31 cellular contexts compared by ENCODE assay signal in the genomic region with DNA sequence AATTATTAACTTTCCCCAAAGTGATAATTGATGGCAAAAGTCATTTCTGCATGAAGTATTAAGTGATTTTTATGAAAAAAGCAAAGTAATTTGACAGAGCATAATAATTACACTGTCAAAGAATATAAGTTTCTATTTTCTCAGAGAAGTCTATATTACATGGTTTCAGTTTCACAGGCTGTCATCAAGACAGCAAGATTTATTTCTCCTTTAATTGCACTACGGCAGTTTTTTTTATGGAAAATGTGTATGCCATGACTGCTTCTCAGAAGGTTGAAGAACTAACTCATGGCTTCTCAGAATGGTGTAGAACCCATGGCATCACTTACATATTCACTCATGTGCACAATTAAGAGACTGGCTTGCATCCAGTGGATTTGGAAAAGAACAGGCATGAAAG.
"Had no signal": no experiment of that assay in that cellular context is flagged by ENCODE, and none has a peak within 500 bp of the region (broad histone marks: within the 10 kb centered on the region; RNA-seq: fewer than 3 reads in every experiment).

No MANE protein-coding gene starts in this region.

- H3K4me3 ChIP-seq: adrenal gland, body of pancreas, breast epithelium had no signal

- H3K4me1 ChIP-seq: adrenal gland, body of pancreas, breast epithelium had no signal

- ATAC-seq: activated CD8-positive, alpha-beta T cell treated with anti-CD3 and anti-CD28 coated beads for 36 hours; activated naive CD4-positive, alpha-beta T cell treated with anti-CD3 and anti-CD28 coated beads, Interleukin-2, amount 50 U/mL, for 72 hours; activated T-cell treated with anti-CD3 and anti-CD28 coated beads, Interleukin-2, amount 50 U/mL, for 4 hours; activated T-cell treated with anti-CD3 and anti-CD28 coated beads, Interleukin-2, amount 50 U/mL, for 72 hours; activated T-helper 17 cell treated with anti-CD3 and anti-CD28 coated beads, Interleukin-2, amount 50 U/mL, for 72 hours; body of pancreas had no signal

- DNase-seq: activated B cell treated with CpG ODN at 0.5 μM for 24 hours; activated CD4-positive, alpha-beta memory T cell treated with anti-CD3 and anti-CD28 coated beads for 36 hours; activated CD4-positive, alpha-beta T cell treated with anti-CD3 and anti-CD28 coated beads for 4 hours; activated CD4-positive, alpha-beta T cell treated with anti-CD3 and anti-CD28 coated beads, Interleukin-2, amount 10 ng/mL, durations not matched to agents 24 days and 14 days; activated CD4-positive, alpha-beta T cell treated with anti-CD3 and anti-CD28 coated beads, Interleukin-2, amount 50 U/mL, for 1 hour; activated CD4-positive, alpha-beta T cell treated with anti-CD3 and anti-CD28 coated beads, Interleukin-2, amount 50 U/mL, for 4 hours; activated CD4-positive, CD25-positive, alpha-beta regulatory T cell treated with anti-CD3 and anti-CD28 coated beads, Interleukin-2, amount 50 U/mL, for 72 hours; activated CD8-positive, alpha-beta memory T cell treated with anti-CD3 and anti-CD28 coated beads, Interleukin-2, amount 50 U/mL, for 4 hours; activated CD8-positive, alpha-beta T cell treated with anti-CD3 and anti-CD28 coated beads for 36 hours; activated effector memory CD4-positive, alpha-beta T cell treated with anti-CD3 and anti-CD28 coated beads, Interleukin-2, amount 50 U/mL, for 16 hours; activated gamma-delta T cell treated with Interleukin-2 at 50 U/mL for 16 hours; activated naive CD4-positive, alpha-beta T cell; activated naive CD4-positive, alpha-beta T cell treated with anti-CD3 and anti-CD28 coated beads for 36 hours; activated naive CD4-positive, alpha-beta T cell treated with anti-CD3 and anti-CD28 coated beads, Interleukin-2, amount 50 U/mL, for 16 hours; activated naive CD8-positive, alpha-beta T cell treated with anti-CD3 and anti-CD28 coated beads for 36 hours; activated T-cell treated with anti-CD3 and anti-CD28 coated beads for 4 hours; activated T-cell treated with anti-CD3 and anti-CD28 coated beads, Interleukin-2, amount 50 U/mL, for 1 hour; activated T-cell treated with anti-CD3 and anti-CD28 coated beads, Interleukin-2, amount 50 U/mL, for 4 hours; activated T-cell treated with anti-CD3 and anti-CD28 coated beads, Interleukin-2, amount 50 U/mL, for 72 hours; adrenal gland; amniotic stem cell; aorta; body of pancreas; brain microvascular endothelial cell; central memory CD4-positive, alpha-beta T cell; T-helper 2 cell; T-helper 9 cell had no signal

- H3K27me3 ChIP-seq: adrenal gland, body of pancreas, brain microvascular endothelial cell, breast epithelium had no signal

- H3K9me3 ChIP-seq: adrenal gland, body of pancreas, breast epithelium had no signal

- H3K36me3 ChIP-seq: adrenal gland, brain microvascular endothelial cell, breast epithelium had no signal

- H3K27ac ChIP-seq: adrenal gland, body of pancreas, brain microvascular endothelial cell, breast epithelium, VCaP had no signal
